In the genomic region with DNA sequence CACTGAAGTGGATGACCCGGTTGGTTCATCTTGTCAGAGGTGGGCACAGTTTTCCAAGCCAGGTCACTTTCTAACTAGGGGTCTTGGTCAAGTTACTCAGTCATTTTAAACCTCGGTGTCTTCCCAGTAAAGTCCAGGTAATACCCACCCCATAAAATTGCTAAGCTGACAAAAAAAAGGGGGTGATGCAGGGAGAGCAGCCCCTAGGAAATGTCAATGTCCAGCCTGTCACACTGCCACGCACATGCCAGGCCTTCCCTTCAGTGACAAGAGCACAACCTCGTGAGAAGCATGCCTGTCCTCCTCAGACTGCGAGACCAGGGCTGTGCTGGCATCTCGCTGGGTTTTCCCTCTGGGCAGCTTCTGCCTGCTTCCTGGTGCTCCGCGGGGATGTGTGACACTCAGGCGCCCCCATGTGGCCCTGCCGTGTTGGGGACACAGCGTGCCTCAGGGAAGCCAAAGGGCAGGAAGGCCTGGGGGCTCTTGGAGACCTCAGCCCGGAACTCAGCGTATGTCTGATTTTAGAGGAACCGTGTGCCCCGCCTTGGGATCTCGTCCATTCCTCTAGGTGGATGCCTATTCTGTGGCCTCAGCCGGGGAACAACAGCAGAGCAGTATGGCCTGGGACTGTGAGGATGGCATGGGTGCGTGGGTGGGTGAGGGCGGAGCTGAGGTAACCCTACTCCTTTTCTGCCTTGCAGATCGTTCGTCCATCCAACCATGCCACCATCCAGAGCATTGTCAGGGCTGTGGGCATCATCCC, we compare ENCODE assay signal across 1 cellular context.
TF ChIP-seq lines count a peak whose summit lies in the region.

No MANE protein-coding gene starts in this region.

TF ChIP-seq in K562, 482 proteins besides CTCF, POLR2A, EP300 and RAD21 (continued from another document and continues in another):
- TF ChIP-seq, protein P1, sequence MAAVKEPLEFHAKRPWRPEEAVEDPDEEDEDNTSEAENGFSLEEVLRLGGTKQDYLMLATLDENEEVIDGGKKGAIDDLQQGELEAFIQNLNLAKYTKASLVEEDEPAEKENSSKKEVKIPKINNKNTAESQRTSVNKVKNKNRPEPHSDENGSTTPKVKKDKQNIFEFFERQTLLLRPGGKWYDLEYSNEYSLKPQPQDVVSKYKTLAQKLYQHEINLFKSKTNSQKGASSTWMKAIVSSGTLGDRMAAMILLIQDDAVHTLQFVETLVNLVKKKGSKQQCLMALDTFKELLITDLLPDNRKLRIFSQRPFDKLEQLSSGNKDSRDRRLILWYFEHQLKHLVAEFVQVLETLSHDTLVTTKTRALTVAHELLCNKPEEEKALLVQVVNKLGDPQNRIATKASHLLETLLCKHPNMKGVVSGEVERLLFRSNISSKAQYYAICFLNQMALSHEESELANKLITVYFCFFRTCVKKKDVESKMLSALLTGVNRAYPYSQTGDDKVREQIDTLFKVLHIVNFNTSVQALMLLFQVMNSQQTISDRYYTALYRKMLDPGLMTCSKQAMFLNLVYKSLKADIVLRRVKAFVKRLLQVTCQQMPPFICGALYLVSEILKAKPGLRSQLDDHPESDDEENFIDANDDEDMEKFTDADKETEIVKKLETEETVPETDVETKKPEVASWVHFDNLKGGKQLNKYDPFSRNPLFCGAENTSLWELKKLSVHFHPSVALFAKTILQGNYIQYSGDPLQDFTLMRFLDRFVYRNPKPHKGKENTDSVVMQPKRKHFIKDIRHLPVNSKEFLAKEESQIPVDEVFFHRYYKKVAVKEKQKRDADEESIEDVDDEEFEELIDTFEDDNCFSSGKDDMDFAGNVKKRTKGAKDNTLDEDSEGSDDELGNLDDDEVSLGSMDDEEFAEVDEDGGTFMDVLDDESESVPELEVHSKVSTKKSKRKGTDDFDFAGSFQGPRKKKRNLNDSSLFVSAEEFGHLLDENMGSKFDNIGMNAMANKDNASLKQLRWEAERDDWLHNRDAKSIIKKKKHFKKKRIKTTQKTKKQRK (IDR thresholded peaks at IDR 0.05; ENCODE audit: borderline replicate concordance, low read depth, low read length), result no peak
- no peak for TF ChIP-seq CCNT2 (IDR thresholded peaks at IDR 0.05; ENCODE audit: borderline replicate concordance, extremely low read depth, insufficient read length, low read depth, low read length)
- TF ChIP-seq TEAD2 (tag; IDR thresholded peaks at IDR 0.05), result no peak
- no peak for TF ChIP-seq NCOR1 (IDR thresholded peaks at IDR 0.05)
- TF ChIP-seq BMI1 (IDR thresholded peaks at IDR 0.05; ENCODE audit: low read length), result no peak
- TF ChIP-seq ELF1 (tag; IDR thresholded peaks at IDR 0.05), result peak; percentile 82
- no peak for TF ChIP-seq ADNP (tag; IDR thresholded peaks at IDR 0.05)
- TF ChIP-seq HMG20A (CRISPR knock-in tag; conservative IDR thresholded peaks at IDR 0.05), result no peak
- no peak for TF ChIP-seq BACH1 (tag; IDR thresholded peaks at IDR 0.05)
- no peak for TF ChIP-seq ZNF696 (CRISPR knock-in tag; conservative IDR thresholded peaks at IDR 0.05)
- TF ChIP-seq GABPB2 (CRISPR knock-in tag; conservative IDR thresholded peaks at IDR 0.05), result no peak
- TF ChIP-seq ZNF175 (CRISPR knock-in tag; IDR thresholded peaks at IDR 0.05; ENCODE audit: low read depth), result no peak
- TF ChIP-seq, protein P2, sequence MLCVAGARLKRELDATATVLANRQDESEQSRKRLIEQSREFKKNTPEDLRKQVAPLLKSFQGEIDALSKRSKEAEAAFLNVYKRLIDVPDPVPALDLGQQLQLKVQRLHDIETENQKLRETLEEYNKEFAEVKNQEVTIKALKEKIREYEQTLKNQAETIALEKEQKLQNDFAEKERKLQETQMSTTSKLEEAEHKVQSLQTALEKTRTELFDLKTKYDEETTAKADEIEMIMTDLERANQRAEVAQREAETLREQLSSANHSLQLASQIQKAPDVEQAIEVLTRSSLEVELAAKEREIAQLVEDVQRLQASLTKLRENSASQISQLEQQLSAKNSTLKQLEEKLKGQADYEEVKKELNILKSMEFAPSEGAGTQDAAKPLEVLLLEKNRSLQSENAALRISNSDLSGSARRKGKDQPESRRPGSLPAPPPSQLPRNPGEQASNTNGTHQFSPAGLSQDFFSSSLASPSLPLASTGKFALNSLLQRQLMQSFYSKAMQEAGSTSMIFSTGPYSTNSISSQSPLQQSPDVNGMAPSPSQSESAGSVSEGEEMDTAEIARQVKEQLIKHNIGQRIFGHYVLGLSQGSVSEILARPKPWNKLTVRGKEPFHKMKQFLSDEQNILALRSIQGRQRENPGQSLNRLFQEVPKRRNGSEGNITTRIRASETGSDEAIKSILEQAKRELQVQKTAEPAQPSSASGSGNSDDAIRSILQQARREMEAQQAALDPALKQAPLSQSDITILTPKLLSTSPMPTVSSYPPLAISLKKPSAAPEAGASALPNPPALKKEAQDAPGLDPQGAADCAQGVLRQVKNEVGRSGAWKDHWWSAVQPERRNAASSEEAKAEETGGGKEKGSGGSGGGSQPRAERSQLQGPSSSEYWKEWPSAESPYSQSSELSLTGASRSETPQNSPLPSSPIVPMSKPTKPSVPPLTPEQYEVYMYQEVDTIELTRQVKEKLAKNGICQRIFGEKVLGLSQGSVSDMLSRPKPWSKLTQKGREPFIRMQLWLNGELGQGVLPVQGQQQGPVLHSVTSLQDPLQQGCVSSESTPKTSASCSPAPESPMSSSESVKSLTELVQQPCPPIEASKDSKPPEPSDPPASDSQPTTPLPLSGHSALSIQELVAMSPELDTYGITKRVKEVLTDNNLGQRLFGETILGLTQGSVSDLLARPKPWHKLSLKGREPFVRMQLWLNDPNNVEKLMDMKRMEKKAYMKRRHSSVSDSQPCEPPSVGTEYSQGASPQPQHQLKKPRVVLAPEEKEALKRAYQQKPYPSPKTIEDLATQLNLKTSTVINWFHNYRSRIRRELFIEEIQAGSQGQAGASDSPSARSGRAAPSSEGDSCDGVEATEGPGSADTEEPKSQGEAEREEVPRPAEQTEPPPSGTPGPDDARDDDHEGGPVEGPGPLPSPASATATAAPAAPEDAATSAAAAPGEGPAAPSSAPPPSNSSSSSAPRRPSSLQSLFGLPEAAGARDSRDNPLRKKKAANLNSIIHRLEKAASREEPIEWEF (CRISPR knock-in tag; IDR thresholded peaks at IDR 0.05), result no peak
- peak; percentile 67; the same call in 1 of the 2 replicates for TF ChIP-seq XRCC5 (IDR thresholded peaks at IDR 0.05; ENCODE audit: low read depth, low read length)
- no peak for TF ChIP-seq ZNF134 (CRISPR knock-in tag; conservative IDR thresholded peaks at IDR 0.05)
- TF ChIP-seq SREBF2 (CRISPR knock-in tag; IDR thresholded peaks at IDR 0.05), result no peak
- no peak for TF ChIP-seq CBX8 (IDR thresholded peaks at IDR 0.05; ENCODE audit: borderline replicate concordance, extremely low read depth, low read depth, low read length, poor library complexity, severe bottlenecking)
- TF ChIP-seq RBM39 (optimal IDR thresholded peaks at IDR 0.05; ENCODE audit: low read depth, low read length), result no peak
- no peak for TF ChIP-seq POU5F1 (IDR thresholded peaks at IDR 0.05; ENCODE audit: borderline replicate concordance, low read depth, low read length, partially characterized antibody)
- TF ChIP-seq, protein P3, sequence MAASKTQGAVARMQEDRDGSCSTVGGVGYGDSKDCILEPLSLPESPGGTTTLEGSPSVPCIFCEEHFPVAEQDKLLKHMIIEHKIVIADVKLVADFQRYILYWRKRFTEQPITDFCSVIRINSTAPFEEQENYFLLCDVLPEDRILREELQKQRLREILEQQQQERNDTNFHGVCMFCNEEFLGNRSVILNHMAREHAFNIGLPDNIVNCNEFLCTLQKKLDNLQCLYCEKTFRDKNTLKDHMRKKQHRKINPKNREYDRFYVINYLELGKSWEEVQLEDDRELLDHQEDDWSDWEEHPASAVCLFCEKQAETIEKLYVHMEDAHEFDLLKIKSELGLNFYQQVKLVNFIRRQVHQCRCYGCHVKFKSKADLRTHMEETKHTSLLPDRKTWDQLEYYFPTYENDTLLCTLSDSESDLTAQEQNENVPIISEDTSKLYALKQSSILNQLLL (CRISPR knock-in tag; IDR thresholded peaks at IDR 0.05; ENCODE audit: borderline replicate concordance), result no peak
- no peak for TF ChIP-seq TAF15 (IDR thresholded peaks at IDR 0.05; ENCODE audit: low read depth, low read length)
- TF ChIP-seq SRF (CRISPR knock-in tag; IDR thresholded peaks at IDR 0.05), result no peak
- TF ChIP-seq, protein P4, sequence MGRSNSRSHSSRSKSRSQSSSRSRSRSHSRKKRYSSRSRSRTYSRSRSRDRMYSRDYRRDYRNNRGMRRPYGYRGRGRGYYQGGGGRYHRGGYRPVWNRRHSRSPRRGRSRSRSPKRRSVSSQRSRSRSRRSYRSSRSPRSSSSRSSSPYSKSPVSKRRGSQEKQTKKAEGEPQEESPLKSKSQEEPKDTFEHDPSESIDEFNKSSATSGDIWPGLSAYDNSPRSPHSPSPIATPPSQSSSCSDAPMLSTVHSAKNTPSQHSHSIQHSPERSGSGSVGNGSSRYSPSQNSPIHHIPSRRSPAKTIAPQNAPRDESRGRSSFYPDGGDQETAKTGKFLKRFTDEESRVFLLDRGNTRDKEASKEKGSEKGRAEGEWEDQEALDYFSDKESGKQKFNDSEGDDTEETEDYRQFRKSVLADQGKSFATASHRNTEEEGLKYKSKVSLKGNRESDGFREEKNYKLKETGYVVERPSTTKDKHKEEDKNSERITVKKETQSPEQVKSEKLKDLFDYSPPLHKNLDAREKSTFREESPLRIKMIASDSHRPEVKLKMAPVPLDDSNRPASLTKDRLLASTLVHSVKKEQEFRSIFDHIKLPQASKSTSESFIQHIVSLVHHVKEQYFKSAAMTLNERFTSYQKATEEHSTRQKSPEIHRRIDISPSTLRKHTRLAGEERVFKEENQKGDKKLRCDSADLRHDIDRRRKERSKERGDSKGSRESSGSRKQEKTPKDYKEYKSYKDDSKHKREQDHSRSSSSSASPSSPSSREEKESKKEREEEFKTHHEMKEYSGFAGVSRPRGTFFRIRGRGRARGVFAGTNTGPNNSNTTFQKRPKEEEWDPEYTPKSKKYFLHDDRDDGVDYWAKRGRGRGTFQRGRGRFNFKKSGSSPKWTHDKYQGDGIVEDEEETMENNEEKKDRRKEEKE (IDR thresholded peaks at IDR 0.05; ENCODE audit: borderline replicate concordance in 1 of 2, control insufficient read depth in 1 of 2, low read depth in 2 of 2, low read length in 1 of 2), result no peak
- TF ChIP-seq MAFF (IDR thresholded peaks at IDR 0.05; ENCODE audit: low read length), result peak; percentile 48
- no peak for TF ChIP-seq TFAM (CRISPR knock-in tag; conservative IDR thresholded peaks at IDR 0.05)
- no peak for TF ChIP-seq PML (IDR thresholded peaks at IDR 0.05; ENCODE audit: low read length)
- TF ChIP-seq KLF13 (tag; IDR thresholded peaks at IDR 0.05; ENCODE audit: borderline replicate concordance, low read depth), result no peak
- no peak for TF ChIP-seq RBM17 (IDR thresholded peaks at IDR 0.05; ENCODE audit: borderline replicate concordance, low read depth, low read length)
- TF ChIP-seq SMAD4 (CRISPR knock-in tag; conservative IDR thresholded peaks at IDR 0.05), result no peak
- TF ChIP-seq FOXA1 (IDR thresholded peaks at IDR 0.05; ENCODE audit: borderline replicate concordance), result no peak
- no peak for TF ChIP-seq ZNF551 (CRISPR knock-in tag; IDR thresholded peaks at IDR 0.05)
- no peak for TF ChIP-seq NBN (IDR thresholded peaks at IDR 0.05; ENCODE audit: low read depth)
- TF ChIP-seq NUFIP1 (IDR thresholded peaks at IDR 0.05; ENCODE audit: partially characterized antibody), result no peak
- TF ChIP-seq ZFP36 (IDR thresholded peaks at IDR 0.05; ENCODE audit: low read depth, low read length, partially characterized antibody), result no peak
- TF ChIP-seq CREB1 (IDR thresholded peaks at IDR 0.05), result no peak
- TF ChIP-seq CREB1 (CRISPR knock-in tag; IDR thresholded peaks at IDR 0.05), result no peak
- no peak for TF ChIP-seq ZNF766 (CRISPR knock-in tag; conservative IDR thresholded peaks at IDR 0.05)
- TF ChIP-seq, protein P5, sequence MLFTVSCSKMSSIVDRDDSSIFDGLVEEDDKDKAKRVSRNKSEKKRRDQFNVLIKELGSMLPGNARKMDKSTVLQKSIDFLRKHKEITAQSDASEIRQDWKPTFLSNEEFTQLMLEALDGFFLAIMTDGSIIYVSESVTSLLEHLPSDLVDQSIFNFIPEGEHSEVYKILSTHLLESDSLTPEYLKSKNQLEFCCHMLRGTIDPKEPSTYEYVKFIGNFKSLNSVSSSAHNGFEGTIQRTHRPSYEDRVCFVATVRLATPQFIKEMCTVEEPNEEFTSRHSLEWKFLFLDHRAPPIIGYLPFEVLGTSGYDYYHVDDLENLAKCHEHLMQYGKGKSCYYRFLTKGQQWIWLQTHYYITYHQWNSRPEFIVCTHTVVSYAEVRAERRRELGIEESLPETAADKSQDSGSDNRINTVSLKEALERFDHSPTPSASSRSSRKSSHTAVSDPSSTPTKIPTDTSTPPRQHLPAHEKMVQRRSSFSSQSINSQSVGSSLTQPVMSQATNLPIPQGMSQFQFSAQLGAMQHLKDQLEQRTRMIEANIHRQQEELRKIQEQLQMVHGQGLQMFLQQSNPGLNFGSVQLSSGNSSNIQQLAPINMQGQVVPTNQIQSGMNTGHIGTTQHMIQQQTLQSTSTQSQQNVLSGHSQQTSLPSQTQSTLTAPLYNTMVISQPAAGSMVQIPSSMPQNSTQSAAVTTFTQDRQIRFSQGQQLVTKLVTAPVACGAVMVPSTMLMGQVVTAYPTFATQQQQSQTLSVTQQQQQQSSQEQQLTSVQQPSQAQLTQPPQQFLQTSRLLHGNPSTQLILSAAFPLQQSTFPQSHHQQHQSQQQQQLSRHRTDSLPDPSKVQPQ (CRISPR knock-in tag; IDR thresholded peaks at IDR 0.05; ENCODE audit: borderline replicate concordance), result no peak
- TF ChIP-seq IFI16 (CRISPR knock-in tag; IDR thresholded peaks at IDR 0.05), result no peak
- TF ChIP-seq KHSRP (IDR thresholded peaks at IDR 0.05), result no peak
- TF ChIP-seq KLF1 (tag; IDR thresholded peaks at IDR 0.05), result no peak
- TF ChIP-seq MTF1 (CRISPR knock-in tag; IDR thresholded peaks at IDR 0.05; ENCODE audit: borderline replicate concordance), result no peak
- TF ChIP-seq MCM7 (IDR thresholded peaks at IDR 0.05), result no peak
- TF ChIP-seq RBM15 (IDR thresholded peaks at IDR 0.05; ENCODE audit: insufficient read depth, low read length), result no peak
- TF ChIP-seq, protein P6, sequence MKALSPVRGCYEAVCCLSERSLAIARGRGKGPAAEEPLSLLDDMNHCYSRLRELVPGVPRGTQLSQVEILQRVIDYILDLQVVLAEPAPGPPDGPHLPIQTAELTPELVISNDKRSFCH (CRISPR knock-in tag; IDR thresholded peaks at IDR 0.05), result no peak
- TF ChIP-seq, protein P6 (tag; IDR thresholded peaks at IDR 0.05), result no peak
